In the genomic region with DNA sequence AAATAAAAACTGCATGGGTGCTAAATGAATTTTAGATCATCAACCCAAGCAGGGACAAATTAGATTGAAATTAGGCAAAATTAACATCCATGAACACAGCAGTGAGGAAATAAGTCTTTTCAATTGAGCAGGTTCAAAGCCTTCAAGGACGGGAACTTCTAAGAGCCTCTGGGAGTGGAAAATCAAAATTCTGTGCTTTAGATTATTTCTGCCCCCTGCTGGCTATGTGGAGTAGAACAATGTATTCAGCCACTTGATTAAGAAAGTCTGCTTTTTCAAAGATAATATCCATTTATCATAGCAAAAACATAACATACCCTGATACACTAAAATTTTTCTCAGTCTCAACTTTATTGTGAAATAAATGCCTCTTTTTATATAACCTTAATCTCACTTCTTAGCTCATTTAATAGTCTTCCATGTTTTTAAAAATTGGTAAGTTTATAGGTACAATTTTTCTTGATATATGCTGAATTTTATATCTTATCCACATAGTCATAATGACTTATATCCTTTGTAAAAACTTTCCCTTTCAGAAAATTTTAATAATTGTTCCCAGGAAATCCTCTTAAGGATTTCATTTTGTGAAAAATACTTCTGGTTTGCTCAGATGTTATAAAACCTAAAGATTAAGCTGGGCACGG, we compare ENCODE assay signal across 8 cellular contexts. TPM values are rescaled to one million over a fixed set of nuclear protein-coding genes. Genes with fewer than 3 reads are reported as not detected.
DNase-seq lines count a peak whose midpoint lies in the region; ATAC-seq and TF ChIP-seq lines count a peak whose summit lies in the region.

No MANE protein-coding gene starts in this region.

- H3K27ac ChIP-seq in KMS-11 (peak overlapping the region; percentile 59; the same call in 1 of the 2 replicates), OCI-LY7 (ENCODE audit: low read depth, low read length, poor library complexity, severe bottlenecking) (no peak overlapping the region)

- peak; percentile 90 for TF ChIP-seq CTCF in KMS-11 (conservative IDR thresholded peaks at IDR 0.05; ENCODE audit: low read depth, low read length)
- peak; percentile 96 for TF ChIP-seq CTCF in OCI-LY7 (conservative IDR thresholded peaks at IDR 0.05; ENCODE audit: low read length)
- TF ChIP-seq CTCF in glutamatergic neuron (IDR thresholded peaks at IDR 0.05; ENCODE audit: partially characterized antibody, unreplicated experiment) = peak; percentile 96

- no peak overlapping the region for H2AFZ ChIP-seq in KMS-11 (ENCODE audit: low read depth)
- H2AFZ ChIP-seq in OCI-LY7 (ENCODE audit: low read length) = no peak overlapping the region

- H3K27me3 ChIP-seq in KMS-11 (ENCODE audit: insufficient read depth, low read depth) = no peaks in the 10 kb centered on the region

- H3K4me3 Mint-ChIP-seq in activated naive CD4-positive, alpha-beta T cell treated with anti-CD3 and anti-CD28 coated beads for 36 hours = no peak overlapping the region
- no peak overlapping the region for H3K4me3 Mint-ChIP-seq in glutamatergic neuron (ENCODE audit: unreplicated experiment)

- no peak overlapping the region for H3K27ac Mint-ChIP-seq in activated naive CD4-positive, alpha-beta T cell treated with anti-CD3 and anti-CD28 coated beads for 36 hours
- no peak overlapping the region for H3K27ac Mint-ChIP-seq in glutamatergic neuron (ENCODE audit: unreplicated experiment)

- H4K20me1 ChIP-seq in KMS-11 (ENCODE audit: insufficient read depth) (no peaks in the 10 kb centered on the region), OCI-LY7 (ENCODE audit: insufficient read depth, low read length) (0 out of 2 replicates have a peak, but pooled peaks cover 3% of the 10 kb centered on the region)

- peaks cover 3% of the 10 kb centered on the region for H3K36me3 Mint-ChIP-seq in activated naive CD4-positive, alpha-beta T cell treated with anti-CD3 and anti-CD28 coated beads for 36 hours (ENCODE audit: low read depth)
- H3K36me3 Mint-ChIP-seq in glutamatergic neuron (ENCODE audit: unreplicated experiment) = peaks cover 7% of the 10 kb centered on the region

- H3K4me1 Mint-ChIP-seq in activated naive CD4-positive, alpha-beta T cell treated with anti-CD3 and anti-CD28 coated beads for 36 hours (ENCODE audit: low read depth) = peaks cover 4% of the 10 kb centered on the region
- peaks cover 1% of the 10 kb centered on the region for H3K4me1 Mint-ChIP-seq in glutamatergic neuron (ENCODE audit: low read depth, unreplicated experiment)

- H3K27me3 Mint-ChIP-seq in activated naive CD4-positive, alpha-beta T cell treated with anti-CD3 and anti-CD28 coated beads for 36 hours (ENCODE audit: low read depth) = no peaks in the 10 kb centered on the region
- H3K27me3 Mint-ChIP-seq in glutamatergic neuron (ENCODE audit: unreplicated experiment) = no peaks in the 10 kb centered on the region

- H3K4me2 ChIP-seq in KMS-11 (peak overlapping the region; percentile 13), OCI-LY7 (ENCODE audit: low read length) (no peak overlapping the region)

- CTCF ChIA-PET in OCI-LY7 (lab: Charles Lee; ENCODE audit: unreplicated experiment) = no interaction called here
- CTCF ChIA-PET in activated naive CD4-positive, alpha-beta T cell treated with anti-CD3 and anti-CD28 coated beads for 36 hours (lab: Charles Lee) = interaction anchor here (0.6 to 7.5 kb wide), 10 partner anchors 9 to 316 kb away, joined by 3 to 87 read pairs (median 4); no protein-coding TSS in a partner anchor

- no peaks in the 10 kb centered on the region for H3K9me3 ChIP-seq in OCI-LY7 (ENCODE audit: low read length)

- H3K9me3 Mint-ChIP-seq in activated naive CD4-positive, alpha-beta T cell treated with anti-CD3 and anti-CD28 coated beads for 36 hours = no peaks in the 10 kb centered on the region
- no peaks in the 10 kb centered on the region for H3K9me3 Mint-ChIP-seq in glutamatergic neuron (ENCODE audit: unreplicated experiment)

- no peak for ATAC-seq in GM19324 (IDR thresholded peaks at IDR 0.05; ENCODE audit: low FRiP score, unreplicated experiment)
- no peak for ATAC-seq in HG03139 (IDR thresholded peaks at IDR 0.05; ENCODE audit: unreplicated experiment)

- no peak overlapping the region for H3K9ac ChIP-seq in KMS-11

- intact Hi-C loops in OCI-LY7 (cut with micrococcal nuclease; ENCODE audit: unreplicated experiment) = loop anchor here (1.0 to 5.0 kb wide), 2 partner anchors 212 to 315 kb away; no protein-coding TSS in a partner anchor
- intact Hi-C loops in activated naive CD4-positive, alpha-beta T cell treated with anti-CD3 and anti-CD28 coated beads for 36 hours (cut with micrococcal nuclease) = loop anchor here (1.0 to 2.0 kb wide), 4 partner anchors 87 to 315 kb away; no protein-coding TSS in a partner anchor

- no TSS peak for BruUV-seq in OCI-LY7 (replicated peaks; lab: Mats Ljungman, UMichigan)

- DNase-seq in DMS79 (lab: John Stamatoyannopoulos, UW) (peak; percentile 26), OCI-LY7 (ENCODE audit: low spot score) (peak; percentile 80), glutamatergic neuron (peak; percentile 23), pulmonary artery endothelial cell (ENCODE audit: low read depth, low spot score) (peak; percentile 15)
- DNase-seq in activated naive CD4-positive, alpha-beta T cell treated with anti-CD3 and anti-CD28 coated beads for 36 hours = peak; percentile 71

- no peaks in the 10 kb centered on the region for H3K36me3 ChIP-seq in KMS-11 (ENCODE audit: insufficient read depth)
- no peaks in the 10 kb centered on the region for H3K36me3 ChIP-seq in OCI-LY7 (ENCODE audit: insufficient read depth, low read length)

- POLR2A ChIA-PET in OCI-LY7 (lab: Charles Lee) = interaction anchor here (0.5 to 1.7 kb wide), 4 partner anchors 11 to 1437 kb away, joined by 3 to 5 read pairs (median 4); no protein-coding TSS in a partner anchor

- H3K79me2 ChIP-seq in KMS-11 (ENCODE audit: insufficient read depth, low read depth) (no peaks in the 10 kb centered on the region), OCI-LY7 (ENCODE audit: insufficient read depth, low read depth, low read length) (no peaks in the 10 kb centered on the region)

- H3K4me3 ChIP-seq in KMS-11 (IDR thresholded peaks at IDR 0.05; ENCODE audit: insufficient read depth, low read depth, low read length) = no peak overlapping the region
- no peak overlapping the region for H3K4me3 ChIP-seq in OCI-LY7 (ENCODE audit: low read depth, low read length, poor library complexity, severe bottlenecking)

- H3K9me2 ChIP-seq in OCI-LY7 (ENCODE audit: insufficient read depth, low read length) = no peaks in the 10 kb centered on the region

- H3K4me1 ChIP-seq in KMS-11 (ENCODE audit: low read depth, poor library complexity, severe bottlenecking) (peaks cover 49% of the 10 kb centered on the region), OCI-LY7 (ENCODE audit: insufficient read depth, low read length, poor library complexity, severe bottlenecking) (no peaks in the 10 kb centered on the region)

RNA-seq across cellular contexts. Expression of a gene that starts 28.1 kb away (rescaled TPM):
- 49.4 and 65.5 TPM in 2 replicates for total RNA-seq in OCI-LY7 (2014; rRNA removed; shearing (Covaris generic))
- total RNA-seq in OCI-LY7 (2022) = 61.5 and 64.9 TPM in 2 replicates
- total RNA-seq in activated naive CD4-positive, alpha-beta T cell treated with anti-CD3 and anti-CD28 coated beads for 36 hours = 10 to 100 TPM; 49.7 to 54.1 TPM
- 40.6 TPM for total RNA-seq in glutamatergic neuron (ENCODE audit: unreplicated experiment)
- total RNA-seq in pulmonary artery endothelial cell = 40.1 and 52.0 TPM in 2 replicates

Comparison
In these comparisons a context has a peak if more than half of its experiments do, and no peak if none do; other contexts are left out.
1. DNase-seq: peak in every context shown above with its lines; median percentile 80 in OCI-LY7; 71 in activated naive CD4-positive, alpha-beta T cell treated with anti-CD3 and anti-CD28 coated beads for 36 hours; 26 in DMS79; 23 in glutamatergic neuron; 15 in pulmonary artery endothelial cell.